9 cellular contexts compared by ENCODE assay signal in genomic region chr14:75223664-75224154, GRCh38. TPM values are rescaled to one million over a fixed set of nuclear protein-coding genes. Genes with fewer than 3 reads are reported as not detected.
A peak's percentile ranks its signal among the peaks of the same experiment; 100 is the strongest.
DNase-seq lines count a peak whose midpoint lies in the region; ATAC-seq and TF ChIP-seq lines count a peak whose summit lies in the region.
"Had no signal": no experiment of that assay in that cellular context is flagged by ENCODE, and none has a peak within 500 bp of the region (broad histone marks: within the 10 kb centered on the region; RNA-seq: fewer than 3 reads in every experiment).

No MANE protein-coding gene starts in this region.

- intact Hi-C loops in Right ventricle myocardium inferior (cut with DNase I), result no loop called here
- intact Hi-C loops in cardiac septum (cut with DNase I), result no loop called here
- intact Hi-C loops in dendritic cell treated with granulocyte-macrophage colony-stimulating factor and Interleukin-4, amounts not matched to agents 40 ng/mL and 50 ng/mL, for 4 days (cut with micrococcal nuclease), result loop anchor here (5.0 kb wide), 2 partner anchors 34 to 36 kb away; no protein-coding TSS in a partner anchor
- intact Hi-C loops in sigmoid colon (cut with DNase I), result no loop called here

- H3K4me3 Mint-ChIP-seq in dendritic cell treated with granulocyte-macrophage colony-stimulating factor and Interleukin-4, amounts not matched to agents 40 ng/mL and 50 ng/mL, for 4 days, result no peak overlapping the region

- no peaks in the 10 kb centered on the region for H3K36me3 ChIP-seq in sigmoid colon
- no peaks in the 10 kb centered on the region for H3K36me3 ChIP-seq in tibial nerve
- H3K36me3 ChIP-seq: tibial artery had no signal

- no peaks in the 10 kb centered on the region for H3K4me1 ChIP-seq in sigmoid colon
- peaks cover 0 to 10% (median 0%) of the 10 kb centered on the region in 4 donors for H3K4me1 ChIP-seq in tibial nerve
- H3K4me1 ChIP-seq: tibial artery had no signal

- WGBS in sigmoid colon, 2 donors, result 48 to 57% methylated on average over 4 of the region's 4 CpGs
- 45 to 59% methylated on average over 4 of the region's 4 CpGs for WGBS in tibial nerve, 2 donors

- no peak overlapping the region for H3K4me3 ChIP-seq in sigmoid colon
- H3K4me3 ChIP-seq in tibial nerve, result no peak overlapping the region
- H3K4me3 ChIP-seq: tibial artery had no signal

- no peaks in the 10 kb centered on the region for H3K36me3 Mint-ChIP-seq in dendritic cell treated with granulocyte-macrophage colony-stimulating factor and Interleukin-4, amounts not matched to agents 40 ng/mL and 50 ng/mL, for 4 days (ENCODE audit: low read depth)

- TF ChIP-seq POLR2A in sigmoid colon (IDR thresholded peaks at IDR 0.05), result no peak
- TF ChIP-seq POLR2A in tibial nerve (IDR thresholded peaks at IDR 0.05), result no peak

- peaks cover 53% of the 10 kb centered on the region for H3K4me1 Mint-ChIP-seq in dendritic cell treated with granulocyte-macrophage colony-stimulating factor and Interleukin-4, amounts not matched to agents 40 ng/mL and 50 ng/mL, for 4 days (ENCODE audit: low read depth)

- H3K9me3 Mint-ChIP-seq in dendritic cell treated with granulocyte-macrophage colony-stimulating factor and Interleukin-4, amounts not matched to agents 40 ng/mL and 50 ng/mL, for 4 days, result no peaks in the 10 kb centered on the region

- H3K27me3 ChIP-seq in sigmoid colon, result no peaks in the 10 kb centered on the region
- no peaks in the 10 kb centered on the region for H3K27me3 ChIP-seq in tibial nerve
- H3K27me3 ChIP-seq: tibial artery had no signal

- H3K27ac Mint-ChIP-seq in dendritic cell treated with granulocyte-macrophage colony-stimulating factor and Interleukin-4, amounts not matched to agents 40 ng/mL and 50 ng/mL, for 4 days, result peak overlapping the region; percentile 45

- DNase-seq in Right ventricle myocardium inferior (ENCODE audit: missing footprints) (no peak), cardiac septum (ENCODE audit: low spot score) (no peak), MV-4-11 (lab: John Stamatoyannopoulos, UW) (peak; percentile 98), sigmoid colon (peak; percentile 68), tibial nerve (ENCODE audit: low spot score in 2 of 2) (no peak), NCI-H1694 (lab: John Stamatoyannopoulos, UW) (no peak)

- H3K9me3 ChIP-seq in sigmoid colon, result no peaks in the 10 kb centered on the region
- H3K9me3 ChIP-seq in tibial nerve, result no peaks in the 10 kb centered on the region
- H3K9me3 ChIP-seq: tibial artery had no signal

- H3K27ac ChIP-seq in sigmoid colon (no peak overlapping the region), tibial nerve (peak overlapping the region in 1 of 4 donors; percentile 10)
- H3K27ac ChIP-seq: tibial artery had no signal

- TF ChIP-seq EP300 in sigmoid colon (IDR thresholded peaks at IDR 0.05) (no peak), tibial nerve (IDR thresholded peaks at IDR 0.05) (peak in 1 of 2 donors; percentile 40)

- TF ChIP-seq CTCF in sigmoid colon (IDR thresholded peaks at IDR 0.05) (no peak), tibial nerve (IDR thresholded peaks at IDR 0.05) (no peak)

- H3K27me3 Mint-ChIP-seq in dendritic cell treated with granulocyte-macrophage colony-stimulating factor and Interleukin-4, amounts not matched to agents 40 ng/mL and 50 ng/mL, for 4 days, result no peaks in the 10 kb centered on the region

- ATAC-seq in Right ventricle myocardium inferior, result peak; percentile 61
- no peak for ATAC-seq in HG02870 (IDR thresholded peaks at IDR 0.05; ENCODE audit: unreplicated experiment)

RNA-seq across cellular contexts. Expression of gene TMED10, which starts 47.3 kb away (rescaled TPM):
- 280 TPM for total RNA-seq in Right ventricle myocardium inferior
- 283 TPM for total RNA-seq in cardiac septum
- 100 to 1,000 TPM; 107 to 175 (median 165) TPM for total RNA-seq in sigmoid colon
- 100 to 1,000 TPM in 1 of 3 donors, 10 to 100 TPM in 2; 38.4 to 236 (median 51.1) TPM for polyA plus RNA-seq in sigmoid colon
- total RNA-seq in tibial nerve, result 100 to 1,000 TPM; 262 to 296 (median 280) TPM

RNA-seq across cellular contexts. Expression of gene FOS, which starts 54.9 kb away (rescaled TPM):
- total RNA-seq in Right ventricle myocardium inferior (9.5 TPM), cardiac septum (25.8 TPM), sigmoid colon (1,000 to 10,000 TPM in 1 of 4 donors, 100 to 1,000 TPM in 3; 172 to 1,048 (median 650) TPM), tibial nerve (1,000 to 10,000 TPM in 1 of 4 donors, 100 to 1,000 TPM in 3; 373 to 1,352 (median 619) TPM)
- polyA plus RNA-seq in sigmoid colon, result 100 to 1,000 TPM; 108 to 374 (median 306) TPM

Comparison
In these comparisons a context has a peak if more than half of its experiments do, and no peak if none do; other contexts are left out.
1. DNase-seq: peak in MV-4-11 (single experiment) and sigmoid colon (single experiment); none in Right ventricle myocardium inferior (single experiment), cardiac septum (single experiment), tibial nerve (0 of 2) and NCI-H1694 (single experiment).